16 cellular contexts compared by ENCODE assay signal in the genomic region with DNA sequence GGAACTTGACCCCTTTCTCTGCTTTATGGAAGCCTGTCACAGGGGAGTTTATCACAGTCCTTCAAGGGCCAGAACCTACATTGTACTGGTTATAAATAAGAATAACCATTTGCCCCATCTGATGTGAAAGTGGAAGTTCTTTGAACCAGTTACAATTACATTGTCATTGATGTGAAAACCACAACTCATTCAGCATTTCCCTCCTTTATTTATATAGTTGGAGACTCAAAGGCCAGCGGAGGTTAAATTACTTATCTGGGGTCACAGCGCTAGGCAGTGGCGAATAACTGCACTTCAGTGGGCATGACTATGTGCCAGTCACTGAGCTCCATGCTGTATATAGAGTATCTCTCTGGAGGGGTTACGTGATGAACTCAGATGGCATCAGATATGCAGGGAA.
DNase-seq lines count a peak whose midpoint lies in the region; ATAC-seq lines count a peak whose summit lies in the region.
"Had no signal": no experiment of that assay in that cellular context is flagged by ENCODE, and none has a peak within 500 bp of the region (broad histone marks: within the 10 kb centered on the region; RNA-seq: fewer than 3 reads in every experiment).

No MANE protein-coding gene starts in this region.

- no peak overlapping the region for H2AK5ac ChIP-seq in neuronal stem cell (ENCODE audit: low read depth, low read length)

- no peak overlapping the region for H4K91ac ChIP-seq in neuronal stem cell (ENCODE audit: low read depth, low read length, poor library complexity)

- peaks cover 0 to 5% of the 10 kb centered on the region in 2 donors for H3K4me1 ChIP-seq in neuronal stem cell (ENCODE audit: control insufficient read depth in 2 of 2, insufficient read depth in 1 of 2, low read depth in 1 of 2, low read length in 2 of 2)

- H3K27me3 ChIP-seq in neuronal stem cell (ENCODE audit: control insufficient read depth in 3 of 3, insufficient read depth in 3 of 3, low read depth in 1 of 3, low read length in 3 of 3) = no peaks in the 10 kb centered on the region

- H3K23ac ChIP-seq in neuronal stem cell (ENCODE audit: low read depth, low read length, poor library complexity) = no peak overlapping the region

- no peak overlapping the region for H3K27ac ChIP-seq in neuronal stem cell (replicated peaks; ENCODE audit: low read length)

- no peak overlapping the region for H2BK15ac ChIP-seq in neuronal stem cell (ENCODE audit: low read length)

- H2BK5ac ChIP-seq in neuronal stem cell (ENCODE audit: low read length) = no peak overlapping the region

- no peak overlapping the region for H3K14ac ChIP-seq in neuronal stem cell (ENCODE audit: low read length)

- no CpG with 5 or more reads among the region's 4 CpGs for WGBS in neuronal stem cell (ENCODE audit: extremely low coverage in 2 of 2, insufficient read length in 2 of 2, insufficient replicate concordance in 1 of 2), 2 donors

- no peaks in the 10 kb centered on the region for H3K79me1 ChIP-seq in neuronal stem cell (ENCODE audit: low read depth, low read length)

- H3K4me2 ChIP-seq in neuronal stem cell (ENCODE audit: insufficient read depth, low read length, poor library complexity, severe bottlenecking) = no peak overlapping the region

- H3K4me3 ChIP-seq in neuronal stem cell (ENCODE audit: low read length in 2 of 2) = no peak overlapping the region

- no peak overlapping the region for H2AFZ ChIP-seq in neuronal stem cell (ENCODE audit: low read length)

- no peak overlapping the region for H4K8ac ChIP-seq in neuronal stem cell (ENCODE audit: low read depth, low read length)

- H3K18ac ChIP-seq in neuronal stem cell (ENCODE audit: low read length) = no peak overlapping the region

- ATAC-seq in GM18502 (IDR thresholded peaks at IDR 0.05; ENCODE audit: poor library complexity, unreplicated experiment) (peak; percentile 77), GM21526 (IDR thresholded peaks at IDR 0.05; ENCODE audit: low FRiP score, unreplicated experiment) (peak; percentile 64), HG03108 (IDR thresholded peaks at IDR 0.05; ENCODE audit: unreplicated experiment) (peak; percentile 53), left lobe of liver (no peak)
- ATAC-seq: activated CD8-positive, alpha-beta T cell treated with anti-CD3 and anti-CD28 coated beads, Interleukin-2, amount 10 ng/mL, durations not matched to agents 7 days and 5 days; left cardiac atrium; naive thymus-derived CD4-positive, alpha-beta T cell had no signal

- no peaks in the 10 kb centered on the region for H3K36me3 ChIP-seq in neuronal stem cell (replicated peaks in 1 of 2; ENCODE audit: control insufficient read depth in 2 of 2, insufficient read depth in 2 of 2, low read length in 2 of 2)

- H3K4ac ChIP-seq in neuronal stem cell (ENCODE audit: low read length) = no peak overlapping the region

- H2BK120ac ChIP-seq in neuronal stem cell (ENCODE audit: low read depth, low read length) = no peak overlapping the region

- H2BK12ac ChIP-seq in neuronal stem cell (ENCODE audit: low read length) = no peak overlapping the region

- DNase-seq in OCI-M1 (lab: John Stamatoyannopoulos, UW) (peak; percentile 33), left lobe of liver (ENCODE audit: low spot score) (no peak), iPS-NIHi11 (ENCODE audit: low spot score) (no peak), epidermal melanocyte (ENCODE audit: insufficient read length, low spot score) (no peak), neuronal stem cell (ENCODE audit: low spot score) (no peak)
- DNase-seq: activated CD8-positive, alpha-beta T cell treated with anti-CD3 and anti-CD28 coated beads, Interleukin-2, amount 10 ng/mL, durations not matched to agents 7 days and 5 days; activated naive CD4-positive, alpha-beta T cell treated with Interleukin-2 at 50 U/mL for 16 hours; endodermal cell; H7; left cardiac atrium; naive thymus-derived CD4-positive, alpha-beta T cell; NCI-H1048; NCI-H226 had no signal

- no peaks in the 10 kb centered on the region for H3K9me3 ChIP-seq in neuronal stem cell (replicated peaks in 1 of 2; ENCODE audit: control insufficient read depth in 2 of 2, insufficient read depth in 1 of 2, low read depth in 1 of 2, low read length in 2 of 2)

- no peak overlapping the region for H3K9ac ChIP-seq in neuronal stem cell (ENCODE audit: low read depth, low read length, poor library complexity)
